Comparison of ENCODE assay signal across 8 cellular contexts in genomic region chr16:15950869-15951268, GRCh38. TPM values are rescaled to one million over a fixed set of nuclear protein-coding genes. Genes with fewer than 3 reads are reported as not detected.
DNase-seq lines count a peak whose midpoint lies in the region; ATAC-seq and TF ChIP-seq lines count a peak whose summit lies in the region.

No MANE protein-coding gene starts in this region.

- no peak for TF ChIP-seq POLR2A in suprapubic skin (IDR thresholded peaks at IDR 0.05)

- H3K4me3 Mint-ChIP-seq in T-helper 1 cell treated with Interleukin-12 subunit alpha and Interleukin-12 subunit beta and Interleukin-4 antibody, amounts not matched to agents 30 μg/mL and 1 μg/mL, for 36 hours = peak overlapping the region; percentile 98
- H3K4me3 Mint-ChIP-seq in immature natural killer cell = peak overlapping the region; percentile 84 to 95 (median 92)

- H3K27ac ChIP-seq in suprapubic skin = peak overlapping the region; percentile 82

- no peak for TF ChIP-seq CTCF in suprapubic skin (IDR thresholded peaks at IDR 0.05)

- TF ChIP-seq EP300 in suprapubic skin (IDR thresholded peaks at IDR 0.05) = no peak

- peaks cover 49% of the 10 kb centered on the region for H3K4me1 ChIP-seq in suprapubic skin

- H3K36me3 ChIP-seq in suprapubic skin = no peaks in the 10 kb centered on the region

- peak overlapping the region; percentile 84 for H3K4me3 ChIP-seq in suprapubic skin

- no peaks in the 10 kb centered on the region for H3K9me3 ChIP-seq in suprapubic skin

- no peaks in the 10 kb centered on the region for H3K9me3 Mint-ChIP-seq in T-helper 1 cell treated with Interleukin-12 subunit alpha and Interleukin-12 subunit beta and Interleukin-4 antibody, amounts not matched to agents 30 μg/mL and 1 μg/mL, for 36 hours
- H3K9me3 Mint-ChIP-seq in activated naive CD4-positive, alpha-beta T cell treated with anti-CD3 and anti-CD28 coated beads, Interleukin-2, amount 50 U/mL, for 72 hours = peaks cover 0 to 4% of the 10 kb centered on the region in 2 donors
- no peaks in the 10 kb centered on the region for H3K9me3 Mint-ChIP-seq in immature natural killer cell

- peaks cover 22% of the 10 kb centered on the region for H3K36me3 Mint-ChIP-seq in T-helper 1 cell treated with Interleukin-12 subunit alpha and Interleukin-12 subunit beta and Interleukin-4 antibody, amounts not matched to agents 30 μg/mL and 1 μg/mL, for 36 hours (ENCODE audit: low read depth)
- peaks cover 18 to 39% of the 10 kb centered on the region in 2 donors for H3K36me3 Mint-ChIP-seq in activated naive CD4-positive, alpha-beta T cell treated with anti-CD3 and anti-CD28 coated beads, Interleukin-2, amount 50 U/mL, for 72 hours
- H3K36me3 Mint-ChIP-seq in immature natural killer cell = no peaks in the 10 kb centered on the region

- H3K27me3 Mint-ChIP-seq in T-helper 1 cell treated with Interleukin-12 subunit alpha and Interleukin-12 subunit beta and Interleukin-4 antibody, amounts not matched to agents 30 μg/mL and 1 μg/mL, for 36 hours (ENCODE audit: low read depth) = no peaks in the 10 kb centered on the region
- H3K27me3 Mint-ChIP-seq in immature natural killer cell (ENCODE audit: low read depth in 3 of 3) = peaks cover 0 to 16% (median 9%) of the 10 kb centered on the region in 3 donors

- H3K4me1 Mint-ChIP-seq in T-helper 1 cell treated with Interleukin-12 subunit alpha and Interleukin-12 subunit beta and Interleukin-4 antibody, amounts not matched to agents 30 μg/mL and 1 μg/mL, for 36 hours (ENCODE audit: low read depth) = peaks cover 49% of the 10 kb centered on the region
- peaks cover 31 to 32% of the 10 kb centered on the region in 2 donors for H3K4me1 Mint-ChIP-seq in immature natural killer cell

- peak overlapping the region; percentile 78 for H3K27ac Mint-ChIP-seq in T-helper 1 cell treated with Interleukin-12 subunit alpha and Interleukin-12 subunit beta and Interleukin-4 antibody, amounts not matched to agents 30 μg/mL and 1 μg/mL, for 36 hours
- H3K27ac Mint-ChIP-seq in activated naive CD4-positive, alpha-beta T cell treated with anti-CD3 and anti-CD28 coated beads, Interleukin-2, amount 50 U/mL, for 72 hours = peak overlapping the region; percentile 88 to 99
- peak overlapping the region; percentile 81 to 92 (median 90) for H3K27ac Mint-ChIP-seq in immature natural killer cell

- no peaks in the 10 kb centered on the region for H3K27me3 ChIP-seq in suprapubic skin

- ATAC-seq in activated naive CD4-positive, alpha-beta T cell treated with anti-CD3 and anti-CD28 coated beads, Interleukin-2, amount 50 U/mL, for 72 hours = no peak
- no peak for ATAC-seq in GM18519 (IDR thresholded peaks at IDR 0.05; ENCODE audit: low FRiP score, unreplicated experiment)
- ATAC-seq in HG03571 (IDR thresholded peaks at IDR 0.05; ENCODE audit: unreplicated experiment) = no peak
- no peak for ATAC-seq in GM18502 (IDR thresholded peaks at IDR 0.05; ENCODE audit: poor library complexity, unreplicated experiment)

- DNase-seq in T-helper 1 cell (no peak), immature natural killer cell (no peak), suprapubic skin (ENCODE audit: low spot score in 2 of 2) (no peak)
- DNase-seq in activated naive CD4-positive, alpha-beta T cell treated with anti-CD3 and anti-CD28 coated beads, Interleukin-2, amount 50 U/mL, for 72 hours (ENCODE audit: low spot score in 2 of 2) = no peak

RNA-seq across cellular contexts. Expression of gene ABCC1, which starts 1.5 kb away (rescaled TPM):
- total RNA-seq in activated naive CD4-positive, alpha-beta T cell treated with anti-CD3 and anti-CD28 coated beads, Interleukin-2, amount 50 U/mL, for 72 hours = 10 to 100 TPM; 51.8 to 66.9 TPM
- 1 to 10 TPM; 2.3 to 3.6 (median 2.3) TPM for polyA plus RNA-seq in immature natural killer cell
- total RNA-seq in suprapubic skin = 10 to 100 TPM; 22.1 to 37.4 (median 27.2) TPM
